In genomic region chr14:90298230-90298629, GRCh38 we compare ENCODE assay signal across 15 cellular contexts.
"Had no signal": no experiment of that assay in that cellular context is flagged by ENCODE, and none has a peak within 500 bp of the region (broad histone marks: within the 10 kb centered on the region; RNA-seq: fewer than 3 reads in every experiment).

No MANE protein-coding gene starts in this region.

- H3K9me3 ChIP-seq: esophagus squamous epithelium, stomach had no signal

- H3K4me3 Mint-ChIP-seq: naive thymus-derived CD4-positive, alpha-beta T cell; nephron progenitor cell had no signal

- H3K27me3 ChIP-seq: esophagus squamous epithelium, hepatocyte, stomach had no signal

- DNase-seq: dermis blood vessel endothelial cell; esophagus squamous epithelium; foreskin fibroblast; left colon; mesendoderm; naive thymus-derived CD4-positive, alpha-beta T cell; nephron progenitor cell; stimulated activated CD4-positive, alpha-beta T cell treated with anti-CD3 and anti-CD28 coated beads, Interleukin-2, amount 100 ng/mL, for 24 hours; stimulated activated CD4-positive, alpha-beta T cell treated with anti-CD3 and anti-CD28 coated beads, Interleukin-4, amount 100 ng/mL, for 4 hours; stimulated activated naive CD4-positive, alpha-beta T cell; stomach; trophoblast cell had no signal

- ATAC-seq: left colon; naive thymus-derived CD4-positive, alpha-beta T cell; sciatic nerve had no signal

- H3K9me3 Mint-ChIP-seq: nephron progenitor cell had no signal

- H3K79me2 ChIP-seq: hepatocyte had no signal

- H3K27ac ChIP-seq: esophagus squamous epithelium, hepatocyte, skin epidermis had no signal

- H3K4me2 ChIP-seq: hepatocyte had no signal

- H3K27me3 Mint-ChIP-seq: naive thymus-derived CD4-positive, alpha-beta T cell had no signal

- H3K27ac Mint-ChIP-seq: nephron progenitor cell had no signal

- H3K4me1 Mint-ChIP-seq: nephron progenitor cell had no signal

- H3K4me3 ChIP-seq: esophagus squamous epithelium, hepatocyte, skin epidermis, stomach had no signal

- H2AFZ ChIP-seq: hepatocyte had no signal
